8 cellular contexts compared by ENCODE assay signal in genomic region chr3:179608931-179609720, GRCh38. TPM values are rescaled to one million over a fixed set of nuclear protein-coding genes. Genes with fewer than 3 reads are reported as not detected.
DNase-seq lines count a peak whose midpoint lies in the region; ATAC-seq, FAIRE-seq and TF ChIP-seq lines count a peak whose summit lies in the region.

No MANE protein-coding gene starts in this region.

- H3K27me3 Mint-ChIP-seq in activated naive CD4-positive, alpha-beta T cell treated with anti-CD3 and anti-CD28 coated beads, Interleukin-2, amount 50 U/mL, for 24 hours = no peaks in the 10 kb centered on the region
- no peaks in the 10 kb centered on the region for H3K27me3 Mint-ChIP-seq in chondrocyte (ENCODE audit: low read depth)
- H3K27me3 Mint-ChIP-seq in nephron progenitor cell (ENCODE audit: low read depth, poor library complexity) = peaks cover 3% of the 10 kb centered on the region

- TF ChIP-seq CTCF in GM13977 (IDR thresholded peaks at IDR 0.05; ENCODE audit: extremely low read depth, insufficient read depth, missing control alignments) = no peak
- TF ChIP-seq CTCF in chondrocyte (IDR thresholded peaks at IDR 0.05) = no peak
- no peak for TF ChIP-seq CTCF in nephron progenitor cell (IDR thresholded peaks at IDR 0.05)

- H3K36me3 Mint-ChIP-seq in activated naive CD4-positive, alpha-beta T cell treated with anti-CD3 and anti-CD28 coated beads, Interleukin-2, amount 50 U/mL, for 24 hours = peaks cover 7% of the 10 kb centered on the region
- H3K36me3 Mint-ChIP-seq in chondrocyte (ENCODE audit: low read depth) = peaks cover 7% of the 10 kb centered on the region
- peaks cover 31% of the 10 kb centered on the region for H3K36me3 Mint-ChIP-seq in nephron progenitor cell (ENCODE audit: low read depth)

- in situ Hi-C loops in GM13977 (cut with MboI; ENCODE audit: low pct_unique_long_range_greater_than_20kb, low sequenced_read_pairs, unreplicated experiment) = no loop called here

- H3K9me3 Mint-ChIP-seq in activated naive CD4-positive, alpha-beta T cell treated with anti-CD3 and anti-CD28 coated beads, Interleukin-2, amount 50 U/mL, for 24 hours = no peaks in the 10 kb centered on the region
- H3K9me3 Mint-ChIP-seq in chondrocyte (ENCODE audit: low read depth) = no peaks in the 10 kb centered on the region
- H3K9me3 Mint-ChIP-seq in nephron progenitor cell = no peaks in the 10 kb centered on the region

- peak overlapping the region; percentile 84 for H3K27ac Mint-ChIP-seq in activated naive CD4-positive, alpha-beta T cell treated with anti-CD3 and anti-CD28 coated beads, Interleukin-2, amount 50 U/mL, for 24 hours
- no peak overlapping the region for H3K27ac Mint-ChIP-seq in chondrocyte (ENCODE audit: unreplicated experiment)
- H3K27ac Mint-ChIP-seq in nephron progenitor cell = no peak overlapping the region

- ATAC-seq in GM21423 (IDR thresholded peaks at IDR 0.05; ENCODE audit: unreplicated experiment) (peak; percentile 51), HG03520 (IDR thresholded peaks at IDR 0.05; ENCODE audit: unreplicated experiment) (peak; percentile 57)

- no peak for TF ChIP-seq POLR2A in H54 (IDR thresholded peaks at IDR 0.05; ENCODE audit: low read depth, low read length)

- DNase-seq in GM13977 (ENCODE audit: low spot score) = peak; percentile 48
- no peak for DNase-seq in chondrocyte (ENCODE audit: low spot score)
- no peak for DNase-seq in epidermal melanocyte (ENCODE audit: insufficient read length, low spot score)
- no peak for DNase-seq in nephron progenitor cell
- no peak for DNase-seq in H54 (ENCODE audit: insufficient read length, low spot score)

- peak overlapping the region; percentile 15 for H3K4me3 Mint-ChIP-seq in activated naive CD4-positive, alpha-beta T cell treated with anti-CD3 and anti-CD28 coated beads, Interleukin-2, amount 50 U/mL, for 24 hours
- H3K4me3 Mint-ChIP-seq in chondrocyte (ENCODE audit: unreplicated experiment) (no peak overlapping the region), nephron progenitor cell (no peak overlapping the region)

- peaks cover 59% of the 10 kb centered on the region for H3K4me1 Mint-ChIP-seq in activated naive CD4-positive, alpha-beta T cell treated with anti-CD3 and anti-CD28 coated beads, Interleukin-2, amount 50 U/mL, for 24 hours
- H3K4me1 Mint-ChIP-seq in chondrocyte (ENCODE audit: low read depth) (peaks cover 28% of the 10 kb centered on the region), nephron progenitor cell (peaks cover 20% of the 10 kb centered on the region)

- no peak for FAIRE-seq in H54 (lab: Jason Lieb, UNC)

RNA-seq across cellular contexts. Expression of gene NDUFB5, which starts 4.5 kb away (rescaled TPM):
- total RNA-seq in chondrocyte = 58.5 to 93.6 TPM (median 67.0 TPM) in 3 replicates

RNA-seq across cellular contexts. Expression of gene MRPL47, which starts 4.7 kb away (rescaled TPM):
- 30.6 to 34.0 TPM (median 32.5 TPM) in 3 replicates for total RNA-seq in chondrocyte

RNA-seq across cellular contexts. Expression of gene USP13, which starts 43.7 kb away (rescaled TPM):
- total RNA-seq in chondrocyte = 12.7 to 17.2 TPM (median 14.2 TPM) in 3 replicates

RNA-seq across cellular contexts. Expression of gene ACTL6A, which starts 46.4 kb away (rescaled TPM):
- total RNA-seq in chondrocyte = 37.4 to 46.3 TPM (median 37.8 TPM) in 3 replicates
